20 cellular contexts compared by ENCODE assay signal in the genomic region with DNA sequence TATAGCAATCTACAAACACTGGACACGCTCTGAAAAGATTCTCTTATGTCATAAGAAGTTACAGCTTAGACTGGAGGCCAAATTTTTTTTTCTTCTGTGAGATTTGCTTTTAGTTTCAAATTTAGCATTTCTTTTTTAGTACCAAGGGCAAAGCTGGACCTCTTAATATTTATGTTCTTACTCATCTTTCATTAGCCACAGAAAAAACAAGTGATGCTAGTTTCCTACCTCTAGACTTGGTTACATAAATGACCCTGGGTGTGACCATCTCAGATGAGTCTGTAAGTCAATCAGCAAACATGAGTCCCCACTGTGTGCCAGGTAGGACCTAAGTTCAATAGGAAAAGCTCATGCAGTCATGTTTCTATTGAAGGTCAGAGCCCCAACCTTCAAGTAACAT.
A peak's percentile ranks its signal among the peaks of the same experiment; 100 is the strongest.
DNase-seq lines count a peak whose midpoint lies in the region; ATAC-seq, FAIRE-seq and TF ChIP-seq lines count a peak whose summit lies in the region.
"Had no signal": no experiment of that assay in that cellular context is flagged by ENCODE, and none has a peak within 500 bp of the region (broad histone marks: within the 10 kb centered on the region; RNA-seq: fewer than 3 reads in every experiment).

No MANE protein-coding gene starts in this region.

- no peaks in the 10 kb centered on the region for H3K36me3 ChIP-seq in astrocyte (ENCODE audit: insufficient read depth, low read length)
- H3K36me3 ChIP-seq in kidney (ENCODE audit: control insufficient read depth in 1 of 2, insufficient read depth in 2 of 2, low read length in 2 of 2) = peaks cover 8 to 16% of the 10 kb centered on the region in 2 donors
- H3K36me3 ChIP-seq: SJCRH30 had no signal

- H3K27me3 Mint-ChIP-seq in astrocyte (ENCODE audit: low read depth, unreplicated experiment) = no peaks in the 10 kb centered on the region

- H3K9ac ChIP-seq in astrocyte (ENCODE audit: low read length) = no peak overlapping the region
- H3K9ac ChIP-seq in kidney (ENCODE audit: low read length in 2 of 2) = no peak overlapping the region

- no peak overlapping the region for H3K27ac ChIP-seq in astrocyte (ENCODE audit: low read depth, low read length)
- H3K27ac ChIP-seq in kidney (ENCODE audit: low read depth in 2 of 2, low read length in 2 of 2) = no peak overlapping the region
- H3K27ac ChIP-seq: PC-9, SJCRH30 had no signal

- peak; percentile 10 for DNase-seq in HCEC 1CT
- peak; percentile 16 for DNase-seq in astrocyte (ENCODE audit: low read depth)
- peak; percentile 23 for DNase-seq in iris pigment epithelial cell (ENCODE audit: low read depth)
- DNase-seq in stromal cell of bone marrow (ENCODE audit: low read depth) = peak; percentile 21
- no peak for DNase-seq in medulla oblongata (ENCODE audit: extremely low spot score)
- no peak for DNase-seq in kidney
- DNase-seq in NAMALWA (ENCODE audit: low spot score) = no peak
- DNase-seq: CD4-positive, alpha-beta T cell; GF-D8; NCI-H1048; NCI-H1436; NCI-H1930; NCI-H345; NCI-H524 treated with DMSO at 0.1 percent for 48 hours; PC-9; SJCRH30 had no signal

- peaks cover 12% of the 10 kb centered on the region for H3K36me3 Mint-ChIP-seq in astrocyte (ENCODE audit: low read depth, unreplicated experiment)

- FAIRE-seq in astrocyte (lab: Jason Lieb, UNC) (no peak), kidney (lab: Jason Lieb, UNC) (no peak)
- FAIRE-seq: GM12878, GM19239, H1 had no signal

- no peaks in the 10 kb centered on the region for H3K27me3 ChIP-seq in astrocyte (ENCODE audit: insufficient read depth, low read length)
- H3K27me3 ChIP-seq: SJCRH30 had no signal

- no peaks in the 10 kb centered on the region for H3K79me2 ChIP-seq in astrocyte (ENCODE audit: insufficient read depth, low read length)

- H3K4me1 Mint-ChIP-seq in astrocyte (ENCODE audit: low read depth, unreplicated experiment) = peaks cover 2% of the 10 kb centered on the region

- H3K27ac Mint-ChIP-seq in astrocyte (ENCODE audit: unreplicated experiment) = no peak overlapping the region
- H3K27ac Mint-ChIP-seq: CD4-positive, alpha-beta T cell had no signal

- H3K4me2 ChIP-seq in astrocyte (ENCODE audit: low read length) = no peak overlapping the region
- H3K4me2 ChIP-seq: PC-9 had no signal

- no peak for ATAC-seq in HG02884 (IDR thresholded peaks at IDR 0.05; ENCODE audit: unreplicated experiment)
- ATAC-seq: GM12878 had no signal

- intact Hi-C loops in kidney (cut with DNase I) = no loop called here

- TF ChIP-seq CTCF in astrocyte (IDR thresholded peaks at IDR 0.05; ENCODE audit: insufficient read depth, low read depth, low read length) = no peak
- TF ChIP-seq CTCF in kidney (IDR thresholded peaks at IDR 0.05; ENCODE audit: borderline replicate concordance, extremely low read depth, insufficient read depth) = no peak

- H2AFZ ChIP-seq in astrocyte (ENCODE audit: low read depth, low read length) = no peak overlapping the region
- H2AFZ ChIP-seq: PC-9 had no signal

- H3K9me3 Mint-ChIP-seq in astrocyte (ENCODE audit: unreplicated experiment) = peaks cover 6% of the 10 kb centered on the region
- H3K9me3 Mint-ChIP-seq: CD4-positive, alpha-beta T cell had no signal

- H3K4me3 Mint-ChIP-seq in astrocyte (ENCODE audit: unreplicated experiment) = no peak overlapping the region
- H3K4me3 Mint-ChIP-seq: CD4-positive, alpha-beta T cell had no signal

- no peaks in the 10 kb centered on the region for H3K4me1 ChIP-seq in astrocyte (ENCODE audit: insufficient read depth, low read length)
- H3K4me1 ChIP-seq in kidney (ENCODE audit: control insufficient read depth in 1 of 2, insufficient read depth in 1 of 2, low read depth in 1 of 2, low read length in 2 of 2) = no peaks in the 10 kb centered on the region
- H3K4me1 ChIP-seq: SJCRH30 had no signal

- no peak overlapping the region for H3K4me3 ChIP-seq in astrocyte (ENCODE audit: insufficient read depth, low read depth, low read length)
- no peak overlapping the region for H3K4me3 ChIP-seq in kidney (ENCODE audit: low read length in 2 of 2)
- H3K4me3 ChIP-seq: GM12878, PC-9, SJCRH30 had no signal

- H3K9me3 ChIP-seq in astrocyte (ENCODE audit: insufficient read depth, low read depth, low read length) (no peaks in the 10 kb centered on the region), kidney (ENCODE audit: control insufficient read depth in 1 of 2, low read length in 2 of 2) (no peaks in the 10 kb centered on the region)
- H3K9me3 ChIP-seq: SJCRH30 had no signal

- no peaks in the 10 kb centered on the region for H4K20me1 ChIP-seq in astrocyte (ENCODE audit: insufficient read depth, low read length)

Comparison
In these comparisons a context has a peak if more than half of its experiments do, and no peak if none do; other contexts are left out.
1. DNase-seq: peak in HCEC 1CT (single experiment), astrocyte (single experiment), iris pigment epithelial cell (single experiment) and stromal cell of bone marrow (single experiment); none in medulla oblongata (single experiment), kidney (single experiment) and NAMALWA (single experiment).